ENCODE assay signal across 10 cellular contexts in the genomic region with DNA sequence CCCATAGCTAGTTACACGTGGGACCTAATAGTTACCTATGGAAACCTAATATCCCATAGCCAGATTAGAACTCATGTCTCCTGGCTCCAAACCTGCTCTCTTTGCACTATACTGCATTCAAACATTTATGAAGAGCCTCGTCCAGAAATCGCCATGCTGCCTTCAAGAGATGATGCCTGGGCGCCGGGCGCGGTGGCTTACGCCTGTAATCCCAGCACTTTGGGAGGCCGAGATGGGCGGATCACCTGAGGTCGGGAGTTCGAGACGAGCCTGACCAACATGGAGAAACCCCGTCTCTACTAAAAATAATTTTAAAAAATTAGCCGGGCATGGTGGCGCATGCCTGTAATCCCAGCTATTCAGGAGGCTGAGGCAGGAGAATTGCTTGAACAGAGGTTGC. TPM values are rescaled to one million over a fixed set of nuclear protein-coding genes. Genes with fewer than 3 reads are reported as not detected.
DNase-seq lines count a peak whose midpoint lies in the region; ATAC-seq and TF ChIP-seq lines count a peak whose summit lies in the region.
"Not testable (repeated sequence)": the region's sequence is repeated elsewhere in the genome, so short reads cannot be mapped to it uniquely, and the experiment has no call there.
"Had no signal": no experiment of that assay in that cellular context is flagged by ENCODE, and none has a peak within 500 bp of the region (broad histone marks: within the 10 kb centered on the region; RNA-seq: fewer than 3 reads in every experiment).

No MANE protein-coding gene starts in this region.

- peaks cover 4 to 28% (median 10%) of the 10 kb centered on the region in 4 donors for H3K4me1 Mint-ChIP-seq in CD4-positive, alpha-beta memory T cell
- H3K4me1 Mint-ChIP-seq in activated CD4-positive, alpha-beta memory T cell treated with anti-CD3 and anti-CD28 coated beads, Interleukin-2, amount 10 ng/mL, durations not matched to agents 7 days and 5 days: peaks cover 18% of the 10 kb centered on the region
- H3K4me1 Mint-ChIP-seq in naive thymus-derived CD8-positive, alpha-beta T cell: peaks cover 9 to 16% (median 12%) of the 10 kb centered on the region in 4 donors

- H3K4me1 ChIP-seq in CD4-positive, alpha-beta memory T cell (ENCODE audit: insufficient read depth, low read length): peaks cover 11% of the 10 kb centered on the region
- peaks cover 13 to 15% of the 10 kb centered on the region in 2 donors for H3K4me1 ChIP-seq in ascending aorta
- peaks cover 7 to 40% (median 24%) of the 10 kb centered on the region in 3 donors for H3K4me1 ChIP-seq in gastroesophageal sphincter
- H3K4me1 ChIP-seq in prostate gland (replicated peaks): peaks cover 15% of the 10 kb centered on the region
- peaks cover 19% of the 10 kb centered on the region for H3K4me1 ChIP-seq in testis
- not testable (repeated sequence) for H3K4me1 ChIP-seq in uterus

- H3K4me3 ChIP-seq in CD4-positive, alpha-beta memory T cell (ENCODE audit: low read length in 2 of 2); ascending aorta; gastroesophageal sphincter; prostate gland; testis; uterus: not testable (repeated sequence)

- H3K4me3 Mint-ChIP-seq in CD4-positive, alpha-beta memory T cell: peak overlapping the region in 5 of 8 donors; percentile 51 to 82 (median 64)
- peak overlapping the region; percentile 39 for H3K4me3 Mint-ChIP-seq in activated CD4-positive, alpha-beta memory T cell treated with anti-CD3 and anti-CD28 coated beads, Interleukin-2, amount 10 ng/mL, durations not matched to agents 7 days and 5 days
- peak overlapping the region in 8 of 10 donors; percentile 19 to 89 (median 52) for H3K4me3 Mint-ChIP-seq in naive thymus-derived CD8-positive, alpha-beta T cell

- H3K9me3 ChIP-seq in CD4-positive, alpha-beta memory T cell (ENCODE audit: control insufficient read depth in 1 of 2, low read length in 2 of 2); ascending aorta; gastroesophageal sphincter; prostate gland; testis; uterus: not testable (repeated sequence)

- H3K27me3 ChIP-seq in CD4-positive, alpha-beta memory T cell (ENCODE audit: insufficient read depth, low read length); ascending aorta; gastroesophageal sphincter; prostate gland (replicated peaks; ENCODE audit: insufficient read depth); testis; uterus: not testable (repeated sequence)

- not testable (repeated sequence) for H3K27ac ChIP-seq in CD4-positive, alpha-beta memory T cell (ENCODE audit: low read depth, low read length)
- peak overlapping the region; percentile 47 to 77 for H3K27ac ChIP-seq in ascending aorta
- H3K27ac ChIP-seq in gastroesophageal sphincter: peak overlapping the region; percentile 91 to 100 (median 98)
- H3K27ac ChIP-seq in prostate gland: peak overlapping the region; percentile 100
- H3K27ac ChIP-seq in testis: peak overlapping the region; percentile 77 to 99
- H3K27ac ChIP-seq in uterus: peak overlapping the region; percentile 74 to 87

- intact Hi-C loops in CD4-positive, alpha-beta memory T cell (cut with micrococcal nuclease); ascending aorta (cut with DNase I); prostate gland (cut with DNase I); testis (cut with DNase I; ENCODE audit: low total_unique reads); uterus (cut with DNase I; ENCODE audit: low total_unique reads): not testable (repeated sequence)

- not testable (repeated sequence) for H3K36me3 ChIP-seq in CD4-positive, alpha-beta memory T cell (ENCODE audit: insufficient read depth, low read length); ascending aorta; gastroesophageal sphincter; prostate gland; testis (ENCODE audit: low read depth, missing control alignments); uterus

- ATAC-seq in gastroesophageal sphincter; naive thymus-derived CD8-positive, alpha-beta T cell: not testable (repeated sequence)

- TF ChIP-seq POLR2A in gastroesophageal sphincter (IDR thresholded peaks at IDR 0.05); prostate gland (IDR thresholded peaks at IDR 0.05); testis (IDR thresholded peaks at IDR 0.05); uterus (IDR thresholded peaks at IDR 0.05): not testable (repeated sequence)

- CTCF ChIA-PET in CD4-positive, alpha-beta memory T cell (lab: Charles Lee; ENCODE audit: partially characterized antibody): interaction anchor here (2.0 kb wide), 1 partner anchor 47 kb away, joined by 7 read pairs; a partner anchor contains a TSS
- CTCF ChIA-PET in activated CD4-positive, alpha-beta memory T cell treated with anti-CD3 and anti-CD28 coated beads, Interleukin-2, amount 10 ng/mL, durations not matched to agents 7 days and 5 days (lab: Charles Lee): interaction anchor here (0.7 to 1.6 kb wide), 2 partner anchors 37 to 219 kb away, joined by 3 read pairs; no protein-coding TSS in a partner anchor

- H3K9me3 Mint-ChIP-seq in CD4-positive, alpha-beta memory T cell; activated CD4-positive, alpha-beta memory T cell treated with anti-CD3 and anti-CD28 coated beads, Interleukin-2, amount 10 ng/mL, durations not matched to agents 7 days and 5 days; naive thymus-derived CD8-positive, alpha-beta T cell: not testable (repeated sequence)

- 98 to 99% methylated on average over 11 to 15 of the region's 16 CpGs for WGBS in gastroesophageal sphincter (ENCODE audit: low coverage in 1 of 2), 2 donors
- 94% methylated on average over 16 of the region's 16 CpGs for WGBS in prostate gland
- 78 to 82% methylated on average over 16 of the region's 16 CpGs for WGBS in testis, 2 donors

- H3K36me3 Mint-ChIP-seq in CD4-positive, alpha-beta memory T cell: peaks cover 0 to 13% of the 10 kb centered on the region in 2 donors
- H3K36me3 Mint-ChIP-seq in activated CD4-positive, alpha-beta memory T cell treated with anti-CD3 and anti-CD28 coated beads, Interleukin-2, amount 10 ng/mL, durations not matched to agents 7 days and 5 days (ENCODE audit: low read depth); naive thymus-derived CD8-positive, alpha-beta T cell: not testable (repeated sequence)

- peak overlapping the region in 5 of 7 donors; percentile 18 to 93 (median 75) for H3K27ac Mint-ChIP-seq in CD4-positive, alpha-beta memory T cell
- H3K27ac Mint-ChIP-seq in activated CD4-positive, alpha-beta memory T cell treated with anti-CD3 and anti-CD28 coated beads, Interleukin-2, amount 10 ng/mL, durations not matched to agents 7 days and 5 days: not testable (repeated sequence)
- peak overlapping the region in 5 of 10 donors; percentile 19 to 93 (median 58) for H3K27ac Mint-ChIP-seq in naive thymus-derived CD8-positive, alpha-beta T cell

- TF ChIP-seq EP300 in gastroesophageal sphincter (IDR thresholded peaks at IDR 0.05): not testable (repeated sequence)

- POLR2A ChIA-PET in CD4-positive, alpha-beta memory T cell (lab: Charles Lee; ENCODE audit: partially characterized antibody): interaction anchor here (1.0 to 8.5 kb wide), 7 partner anchors 9 to 42 kb away, joined by 3 to 141 read pairs (median 4); no protein-coding TSS in a partner anchor
- POLR2A ChIA-PET in activated CD4-positive, alpha-beta memory T cell treated with anti-CD3 and anti-CD28 coated beads, Interleukin-2, amount 10 ng/mL, durations not matched to agents 7 days and 5 days (lab: Charles Lee): interaction anchor here (1.2 to 5.3 kb wide), 3 partner anchors 9 to 42 kb away, joined by 3 to 36 read pairs (median 3); no protein-coding TSS in a partner anchor
- POLR2A ChIA-PET in naive thymus-derived CD8-positive, alpha-beta T cell (lab: Charles Lee): interaction anchor here (0.7 to 2.0 kb wide), 2 partner anchors 11 to 38 kb away, joined by 3 to 18 read pairs; no protein-coding TSS in a partner anchor

- not testable (repeated sequence) for DNase-seq in CD4-positive, alpha-beta memory T cell; activated CD4-positive, alpha-beta memory T cell treated with anti-CD3 and anti-CD28 coated beads, Interleukin-2, amount 10 ng/mL, durations not matched to agents 7 days and 5 days; ascending aorta (ENCODE audit: low spot score in 2 of 2); naive thymus-derived CD8-positive, alpha-beta T cell; prostate gland (ENCODE audit: low spot score); testis; uterus

- TF ChIP-seq CTCF in ascending aorta (IDR thresholded peaks at IDR 0.05); gastroesophageal sphincter (IDR thresholded peaks at IDR 0.05); prostate gland (IDR thresholded peaks at IDR 0.05); testis (IDR thresholded peaks at IDR 0.05); uterus (IDR thresholded peaks at IDR 0.05): not testable (repeated sequence)

- H3K27me3 Mint-ChIP-seq in CD4-positive, alpha-beta memory T cell; activated CD4-positive, alpha-beta memory T cell treated with anti-CD3 and anti-CD28 coated beads, Interleukin-2, amount 10 ng/mL, durations not matched to agents 7 days and 5 days; naive thymus-derived CD8-positive, alpha-beta T cell: not testable (repeated sequence)

RNA-seq across cellular contexts. Expression of a gene that starts 1.3 kb away (rescaled TPM):
- 10 to 100 TPM; 72.9 to 74.2 TPM for total RNA-seq in CD4-positive, alpha-beta memory T cell
- polyA plus RNA-seq in CD4-positive, alpha-beta memory T cell: 100 to 1,000 TPM in 1 of 2 donors, 10 to 100 TPM in 1; 94.2 to 233 TPM
- 10 to 100 TPM; 51.1 to 51.5 TPM for total RNA-seq in activated CD4-positive, alpha-beta memory T cell treated with anti-CD3 and anti-CD28 coated beads, Interleukin-2, amount 10 ng/mL, durations not matched to agents 7 days and 5 days
- total RNA-seq in ascending aorta (112 TPM), gastroesophageal sphincter (100 to 1,000 TPM; 453 to 676 (median 478) TPM), prostate gland (100 to 1,000 TPM; 201 to 248 TPM), testis (100 to 1,000 TPM; 156 to 185 TPM), uterus (100 to 1,000 TPM in 2 of 4 donors, 10 to 100 TPM in 2; 35.1 to 197 (median 84.5) TPM)
- 10 to 100 TPM; 75.4 to 79.1 TPM for total RNA-seq in naive thymus-derived CD8-positive, alpha-beta T cell
- polyA plus RNA-seq in naive thymus-derived CD8-positive, alpha-beta T cell: 100 to 1,000 TPM; 108 to 297 (median 154) TPM
- 86.8 TPM for polyA plus RNA-seq in testis (ENCODE audit: insufficient read depth, low read depth, low replicate concordance)

RNA-seq across cellular contexts. Expression of a gene that starts 46.8 kb away (rescaled TPM):
- 1 to 10 TPM in 1 of 2 experiments, under 1 TPM in 1; 0.69 to 1.3 TPM for total RNA-seq in CD4-positive, alpha-beta memory T cell
- under 1 TPM in 1 of 2 donors, not detected in 1; 0.28 TPM for polyA plus RNA-seq in CD4-positive, alpha-beta memory T cell
- total RNA-seq in activated CD4-positive, alpha-beta memory T cell treated with anti-CD3 and anti-CD28 coated beads, Interleukin-2, amount 10 ng/mL, durations not matched to agents 7 days and 5 days: 1 to 10 TPM in 1 of 2 experiments, under 1 TPM in 1; 0.40 to 1.3 TPM
- total RNA-seq in ascending aorta (not detected), gastroesophageal sphincter (1 to 10 TPM in 1 of 4 donors, under 1 TPM in 1, not detected in 2; 0.54 to 1.5 TPM), prostate gland (1 to 10 TPM; 1.7 to 4.4 TPM), testis (100 to 1,000 TPM in 1 of 2 donors, 10 to 100 TPM in 1; 46.8 to 104 TPM), uterus (1 to 10 TPM in 2 of 4 donors, not detected in 2; 1.6 TPM)
- total RNA-seq in naive thymus-derived CD8-positive, alpha-beta T cell: 1 to 10 TPM; 1.9 to 2.0 TPM
- polyA plus RNA-seq in naive thymus-derived CD8-positive, alpha-beta T cell: 1 to 10 TPM in 2 of 3 donors, under 1 TPM in 1; 0.30 to 1.3 (median 1.2) TPM
- 84.9 TPM for polyA plus RNA-seq in testis (ENCODE audit: insufficient read depth, low read depth, low replicate concordance)
- total RNA-seq: Caco-2, HT-29 had no signal

Comparison
In these comparisons a context has a peak if more than half of its experiments do, and no peak if none do; other contexts are left out.
1. RNA of a gene that starts 46.8 kb away (total RNA-seq): 46.8 to 104 TPM in testis; 1.7 to 4.4 TPM in prostate gland, 1.9 to 2.0 TPM in naive thymus-derived CD8-positive, alpha-beta T cell, 1.6 TPM in uterus, 0.40 to 1.3 TPM in activated CD4-positive, alpha-beta memory T cell treated with anti-CD3 and anti-CD28 coated beads, Interleukin-2, amount 10 ng/mL, durations not matched to agents 7 days and 5 days, 0.69 to 1.3 TPM in CD4-positive, alpha-beta memory T cell, 0.54 to 1.5 TPM in gastroesophageal sphincter and not detected in ascending aorta (single experiment); every median in the first group is over 4 times any median in the second.
2. Peak in every context shown above with its lines, with median percentiles within 50 percentile points of each other: H3K4me3 Mint-ChIP-seq.